In the genomic region with DNA sequence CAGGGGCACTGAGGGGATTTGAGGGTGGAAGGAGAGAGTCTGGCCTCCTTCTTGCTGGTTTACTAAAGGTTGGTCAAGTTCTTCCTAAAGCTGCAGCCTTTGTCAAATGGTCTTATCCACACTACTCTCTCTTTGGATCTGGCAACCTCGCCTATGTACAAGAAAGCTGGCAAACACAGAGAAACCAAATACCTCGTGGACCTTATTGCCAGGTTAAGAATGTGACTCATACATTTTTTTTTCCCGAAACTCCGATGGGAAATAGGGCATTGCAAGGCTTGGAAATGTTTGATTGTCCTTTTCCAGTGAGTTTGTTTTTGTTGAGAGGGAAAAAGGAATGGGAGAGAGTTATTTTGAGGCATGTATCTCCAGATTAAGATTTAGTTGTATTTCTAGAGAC, we compare ENCODE assay signal across 22 cellular contexts. TPM values are rescaled to one million over a fixed set of nuclear protein-coding genes. Genes with fewer than 3 reads are reported as not detected.
DNase-seq lines count a peak whose midpoint lies in the region; ATAC-seq and TF ChIP-seq lines count a peak whose summit lies in the region.
"Had no signal": no experiment of that assay in that cellular context is flagged by ENCODE, and none has a peak within 500 bp of the region (broad histone marks: within the 10 kb centered on the region; RNA-seq: fewer than 3 reads in every experiment).

No MANE protein-coding gene starts in this region.

- no peaks in the 10 kb centered on the region for H4K20me1 ChIP-seq in mammary epithelial cell (ENCODE audit: insufficient read depth, low read length)
- no peaks in the 10 kb centered on the region for H4K20me1 ChIP-seq in SK-N-SH (ENCODE audit: insufficient read depth)

- H3K4me3 ChIP-seq in mammary epithelial cell (replicated peaks in 1 of 3; ENCODE audit: insufficient read depth in 1 of 3, low read depth in 2 of 3, low read length in 3 of 3) (no peak overlapping the region), fibroblast of the aortic adventitia (ENCODE audit: low read depth, low read length) (no peak overlapping the region), SK-N-SH (ENCODE audit: low read depth in 2 of 2, low read length in 1 of 2) (no peak overlapping the region)
- no peak overlapping the region for H3K4me3 ChIP-seq in CD8-positive, alpha-beta T cell (ENCODE audit: low read depth, low read length)
- H3K4me3 ChIP-seq: GM23248 had no signal

- H3K4me1 Mint-ChIP-seq in CD8-positive, alpha-beta T cell (ENCODE audit: low read depth): peaks cover 5% of the 10 kb centered on the region

- no peak overlapping the region for H3K4me2 ChIP-seq in mammary epithelial cell (ENCODE audit: insufficient read depth, low read depth, low read length)
- no peak overlapping the region for H3K4me2 ChIP-seq in SK-N-SH
- H3K4me2 ChIP-seq: KMS-11 had no signal

- TF ChIP-seq EP300 in SK-N-SH (IDR thresholded peaks at IDR 0.05; ENCODE audit: borderline replicate concordance in 1 of 2, low read depth in 1 of 2, low read length in 1 of 2): no peak

- H3K79me2 ChIP-seq in mammary epithelial cell (ENCODE audit: insufficient read depth, low read length) (no peaks in the 10 kb centered on the region), SK-N-SH (ENCODE audit: insufficient read depth) (no peaks in the 10 kb centered on the region)

- TF ChIP-seq RAD21 in SK-N-SH (IDR thresholded peaks at IDR 0.05; ENCODE audit: low read length): no peak

- H3K36me3 ChIP-seq in mammary epithelial cell (ENCODE audit: insufficient read depth, low read length): no peaks in the 10 kb centered on the region
- H3K36me3 ChIP-seq in SK-N-SH (replicated peaks in 1 of 2; ENCODE audit: control insufficient read depth in 1 of 2, insufficient read depth in 2 of 2, low read length in 1 of 2): no peaks in the 10 kb centered on the region
- no peaks in the 10 kb centered on the region for H3K36me3 ChIP-seq in CD8-positive, alpha-beta T cell (ENCODE audit: insufficient read depth, low read length)

- H3K36me3 Mint-ChIP-seq in CD8-positive, alpha-beta T cell: peaks cover 11% of the 10 kb centered on the region

- TF ChIP-seq CTCF in mammary epithelial cell (conservative IDR thresholded peaks at IDR 0.05 in 1 of 2, IDR thresholded peaks at IDR 0.05 in 1 of 2; ENCODE audit: extremely low read depth in 1 of 2, insufficient read depth in 1 of 2, low read depth in 1 of 2, low read length in 2 of 2): no peak
- TF ChIP-seq CTCF in fibroblast of the aortic adventitia (IDR thresholded peaks at IDR 0.05; ENCODE audit: insufficient read depth, low read length): no peak
- no peak for TF ChIP-seq CTCF in SK-N-SH (IDR thresholded peaks at IDR 0.05)
- TF ChIP-seq CTCF in CD8-positive, alpha-beta T cell (IDR thresholded peaks at IDR 0.05): no peak

- H3K27ac ChIP-seq in mammary epithelial cell (ENCODE audit: insufficient read depth, low read depth, low read length) (no peak overlapping the region), SK-N-SH (ENCODE audit: low read depth in 2 of 2, low read length in 1 of 2) (no peak overlapping the region)
- H3K27ac ChIP-seq in CD8-positive, alpha-beta T cell (ENCODE audit: low read depth, low read length): no peak overlapping the region
- H3K27ac ChIP-seq: GM23248, KMS-11, RWPE1 had no signal

- no peaks in the 10 kb centered on the region for H3K9me2 ChIP-seq in SK-N-SH

- H3K4me1 ChIP-seq in mammary epithelial cell (ENCODE audit: insufficient read depth, low read length) (peaks cover 16% of the 10 kb centered on the region), SK-N-SH (ENCODE audit: control insufficient read depth in 1 of 2, insufficient read depth in 2 of 2, low read depth in 1 of 2, low read length in 1 of 2) (peaks cover 0 to 11% of the 10 kb centered on the region in 2 experiments; a peak in 2 of 4 replicates)
- no peaks in the 10 kb centered on the region for H3K4me1 ChIP-seq in CD8-positive, alpha-beta T cell (ENCODE audit: insufficient read depth, low read length)

- DNase-seq in H4 (ENCODE audit: low spot score) (peak; percentile 17), NCI-H226 (peak; percentile 29), mammary epithelial cell (peak; percentile 47), fibroblast of the aortic adventitia (ENCODE audit: low read depth) (peak; percentile 82), SK-N-SH (no peak)
- no peak for DNase-seq in CD8-positive, alpha-beta T cell
- DNase-seq: GM23248; H9; NCI-H1092 treated with DMSO at 0.1 percent for 48 hours; NCI-H1436 treated with DMSO at 0.1 percent for 48 hours; NCI-H187 treated with DMSO at 0.1 percent for 48 hours; NCI-H2171 treated with DMSO at 0.1 percent for 48 hours; NCI-H524; NCI-H748 treated with DMSO at 0.1 percent for 48 hours; NK-92 treated with Interleukin-12 subunit alpha and Interleukin-12 subunit beta, amount 100 ng/mL, for 24 hours; SHP77 treated with DMSO at 0.1 percent for 48 hours had no signal

- in situ Hi-C loops in mammary epithelial cell (cut with MboI; ENCODE audit: low sequenced_read_pairs in 2 of 2): loop anchor here (25.0 kb wide), 2 partner anchors 379 to 604 kb away; no protein-coding TSS in a partner anchor

- H3K9me3 ChIP-seq in mammary epithelial cell (replicated peaks; ENCODE audit: insufficient read depth, low read length) (no peaks in the 10 kb centered on the region), SK-N-SH (no peaks in the 10 kb centered on the region)
- no peaks in the 10 kb centered on the region for H3K9me3 ChIP-seq in CD8-positive, alpha-beta T cell (ENCODE audit: low read length)

- ATAC-seq in GM21529 (IDR thresholded peaks at IDR 0.05; ENCODE audit: unreplicated experiment) (no peak), GM18870 (IDR thresholded peaks at IDR 0.05; ENCODE audit: unreplicated experiment) (no peak)
- no peak for ATAC-seq in CD8-positive, alpha-beta T cell

- H3K27ac Mint-ChIP-seq in CD8-positive, alpha-beta T cell: no peak overlapping the region
- H3K27ac Mint-ChIP-seq: H9, IgD-negative memory B cell had no signal

- no peaks in the 10 kb centered on the region for H3F3A ChIP-seq in SK-N-SH (replicated peaks; ENCODE audit: insufficient read depth)

- H2AFZ ChIP-seq in mammary epithelial cell (ENCODE audit: low read depth, low read length) (peak overlapping the region; percentile 74), SK-N-SH (ENCODE audit: low read depth) (no peak overlapping the region)
- H2AFZ ChIP-seq: GM23248 had no signal

- intact Hi-C loops in mammary epithelial cell (cut with micrococcal nuclease): no loop called here
- intact Hi-C loops in CD8-positive, alpha-beta T cell (cut with DNase I, micrococcal nuclease): no loop called here

- no TSS peak for BruUV-seq in mammary epithelial cell (replicated peaks; lab: Mats Ljungman, UMichigan)

- no peak overlapping the region for H3K4me3 Mint-ChIP-seq in CD8-positive, alpha-beta T cell
- H3K4me3 Mint-ChIP-seq: H9, IgD-negative memory B cell had no signal

- H3K9me3 Mint-ChIP-seq in CD8-positive, alpha-beta T cell: no peaks in the 10 kb centered on the region
- H3K9me3 Mint-ChIP-seq: H9 had no signal

- dilution Hi-C loops in mammary epithelial cell (cut with HindIII; ENCODE audit: low sequenced_read_pairs): no loop called here

- no peak overlapping the region for H3K9ac ChIP-seq in mammary epithelial cell (ENCODE audit: insufficient read depth, low read length)
- H3K9ac ChIP-seq in SK-N-SH: no peak overlapping the region
- H3K9ac ChIP-seq: GM23248, KMS-11 had no signal

- peaks cover 11% of the 10 kb centered on the region for H3K27me3 Mint-ChIP-seq in CD8-positive, alpha-beta T cell (ENCODE audit: low read depth)

- POLR2A ChIA-PET in SK-N-SH (lab: Yijun Ruan, JAX): no interaction called here
- POLR2A ChIA-PET in CD8-positive, alpha-beta T cell (lab: Charles Lee): no interaction called here

- 4% methylated on average over 4 of the region's 4 CpGs for WGBS in mammary epithelial cell (ENCODE audit: low coverage, missing lambda C conversion rate)
- 3% methylated on average over 4 of the region's 4 CpGs for WGBS in SK-N-SH (ENCODE audit: low lambda C conversion rate)

- CTCF ChIA-PET in mammary epithelial cell (lab: Charles Lee; ENCODE audit: low non-redundant PET) (interaction anchor here (0.6 kb wide), 1 partner anchor 251 kb away, joined by 3 read pairs; no protein-coding TSS in a partner anchor), SK-N-SH (lab: Yijun Ruan, JAX) (interaction anchor here (0.9 to 1.4 kb wide), 3 partner anchors 15 to 620 kb away, joined by 3 to 6 read pairs (median 3); no protein-coding TSS in a partner anchor)
- CTCF ChIA-PET in CD8-positive, alpha-beta T cell (lab: Charles Lee): interaction anchor here (1.5 to 2.9 kb wide), 6 partner anchors 13 to 620 kb away, joined by 4 to 13 read pairs (median 7); partner anchors contain the start of gene EOMES

- H3K27me3 ChIP-seq in mammary epithelial cell (ENCODE audit: insufficient read depth, low read length) (no peaks in the 10 kb centered on the region), SK-N-SH (ENCODE audit: insufficient read depth) (peaks cover 44% of the 10 kb centered on the region)
- peaks cover under 1% of the 10 kb centered on the region for H3K27me3 ChIP-seq in CD8-positive, alpha-beta T cell (ENCODE audit: insufficient read depth, low read length)

TF ChIP-seq in SK-N-SH, 30 proteins besides CTCF, POLR2A, EP300 and RAD21 (continues in another document):
- TF ChIP-seq POLR2AphosphoS5 (IDR thresholded peaks at IDR 0.05; ENCODE audit: low read depth, low read length) (no peak), TCF12 (IDR thresholded peaks at IDR 0.05) (no peak), SMC3 (IDR thresholded peaks at IDR 0.05; ENCODE audit: low read depth, low read length) (no peak), FOXM1 (IDR thresholded peaks at IDR 0.05; ENCODE audit: low read depth) (no peak)
- TF ChIP-seq, protein P1, sequence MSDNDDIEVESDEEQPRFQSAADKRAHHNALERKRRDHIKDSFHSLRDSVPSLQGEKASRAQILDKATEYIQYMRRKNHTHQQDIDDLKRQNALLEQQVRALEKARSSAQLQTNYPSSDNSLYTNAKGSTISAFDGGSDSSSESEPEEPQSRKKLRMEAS (IDR thresholded peaks at IDR 0.05; ENCODE audit: low read depth): no peak
- TF ChIP-seq, protein P2, sequence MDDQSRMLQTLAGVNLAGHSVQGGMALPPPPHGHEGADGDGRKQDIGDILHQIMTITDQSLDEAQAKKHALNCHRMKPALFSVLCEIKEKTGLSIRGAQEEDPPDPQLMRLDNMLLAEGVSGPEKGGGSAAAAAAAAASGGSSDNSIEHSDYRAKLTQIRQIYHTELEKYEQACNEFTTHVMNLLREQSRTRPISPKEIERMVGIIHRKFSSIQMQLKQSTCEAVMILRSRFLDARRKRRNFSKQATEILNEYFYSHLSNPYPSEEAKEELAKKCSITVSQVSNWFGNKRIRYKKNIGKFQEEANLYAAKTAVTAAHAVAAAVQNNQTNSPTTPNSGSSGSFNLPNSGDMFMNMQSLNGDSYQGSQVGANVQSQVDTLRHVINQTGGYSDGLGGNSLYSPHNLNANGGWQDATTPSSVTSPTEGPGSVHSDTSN (IDR thresholded peaks at IDR 0.05): no peak

RNA-seq across cellular contexts. Expression of gene EOMES, which starts 13.9 kb away (rescaled TPM):
- total RNA-seq in H4 (2014; rRNA removed; shearing (Covaris generic)): 0.17 TPM in 1 of 2 replicates, not detected in the other
- under 1 TPM; 0.17 to 0.94 TPM for total RNA-seq in mammary epithelial cell
- polyA plus RNA-seq in mammary epithelial cell: 2.3 TPM
- 4.2 TPM for polyA minus RNA-seq in mammary epithelial cell
- 0.18 TPM in 1 of 2 replicates, not detected in the other for total RNA-seq in fibroblast of the aortic adventitia (ENCODE audit: low replicate concordance)
- not detected in 2 replicates for polyA plus RNA-seq in SK-N-SH (2012; rRNA removed)
- polyA plus RNA-seq in SK-N-SH (2012; cell fraction: cytosol; rRNA removed): not detected in 2 replicates
- not detected in 2 replicates for polyA plus RNA-seq in SK-N-SH (2012; cell fraction: nucleus; rRNA removed)
- 1 to 10 TPM; 8.6 to 8.9 TPM for total RNA-seq in CD8-positive, alpha-beta T cell
- polyA plus RNA-seq: BJ, GM23248 had no signal

Comparison
In these comparisons a context has a peak if more than half of its experiments do, and no peak if none do; other contexts are left out.
1. DNase-seq: peak in H4 (single experiment), NCI-H226 (single experiment), mammary epithelial cell (single experiment) and fibroblast of the aortic adventitia (single experiment); none in SK-N-SH (single experiment) and CD8-positive, alpha-beta T cell (0 of 7).